1 cellular context compared by ENCODE assay signal in genomic region chr15:55498109-55498938, GRCh38.
TF ChIP-seq lines count a peak whose summit lies in the region.
"Not testable (repeated sequence)": the region's sequence is repeated elsewhere in the genome, so short reads cannot be mapped to it uniquely, and the experiment has no call there.

No MANE protein-coding gene starts in this region.

TF ChIP-seq in HepG2, 621 proteins besides CTCF, POLR2A, EP300 and RAD21 (continued from another document and continues in another):
- TF ChIP-seq ZNF776 (CRISPR knock-in tag; IDR thresholded peaks at IDR 0.05) (0 out of 2 replicates have a peak, but pooled peaks have one; percentile 52), KDM2A (CRISPR knock-in tag; IDR thresholded peaks at IDR 0.05; ENCODE audit: borderline replicate concordance, low read depth) (peak; percentile 72; the same call in 1 of the 2 replicates), GATAD1 (CRISPR knock-in tag; IDR thresholded peaks at IDR 0.05) (peak; percentile 80), FOXK1 (CRISPR knock-in tag; IDR thresholded peaks at IDR 0.05; ENCODE audit: borderline replicate concordance, low read depth) (0 out of 2 replicates have a peak, but pooled peaks have one; percentile 12), ZNF235 (CRISPR knock-in tag; IDR thresholded peaks at IDR 0.05; ENCODE audit: borderline replicate concordance) (0 out of 2 replicates have a peak, but pooled peaks have one; percentile 31), YY1 (IDR thresholded peaks at IDR 0.05; ENCODE audit: insufficient read depth, insufficient replicate concordance, low read depth, low read length) (peak; percentile 49), ZNF143 (CRISPR knock-in tag; IDR thresholded peaks at IDR 0.05) (peak; percentile 86), ZNF772 (CRISPR knock-in tag; IDR thresholded peaks at IDR 0.05) (0 out of 2 replicates have a peak, but pooled peaks have one; percentile 21), KLF6 (CRISPR knock-in tag; IDR thresholded peaks at IDR 0.05) (peak; percentile 79), TAF1 (CRISPR knock-in tag; IDR thresholded peaks at IDR 0.05) (peak; percentile 43; the same call in 1 of the 2 replicates), PRPF4 (IDR thresholded peaks at IDR 0.05; ENCODE audit: low read depth, low read length, poor library complexity, severe bottlenecking) (peak; percentile 32), KLF15 (CRISPR knock-in tag; IDR thresholded peaks at IDR 0.05; ENCODE audit: borderline replicate concordance) (peak; percentile 59; the same call in 1 of the 2 replicates), SMAD9 (CRISPR knock-in tag; IDR thresholded peaks at IDR 0.05) (0 out of 2 replicates have a peak, but pooled peaks have one; percentile 30), ZFP91 (CRISPR knock-in tag; IDR thresholded peaks at IDR 0.05; ENCODE audit: borderline replicate concordance) (peak; percentile 48; the same call in 1 of the 2 replicates), NFYB (CRISPR knock-in tag; IDR thresholded peaks at IDR 0.05) (0 out of 2 replicates have a peak, but pooled peaks have one; percentile 20), ZNF598 (CRISPR knock-in tag; IDR thresholded peaks at IDR 0.05; ENCODE audit: borderline replicate concordance) (peak; percentile 37; the same call in 1 of the 2 replicates), PHF20 (CRISPR knock-in tag; IDR thresholded peaks at IDR 0.05) (peak; percentile 80), FOXA3 (CRISPR knock-in tag; IDR thresholded peaks at IDR 0.05) (peak; percentile 25; the same call in 1 of the 2 replicates), JUND (CRISPR knock-in tag; IDR thresholded peaks at IDR 0.05) (peak; percentile 21; the same call in 1 of the 2 replicates), HNRNPLL (IDR thresholded peaks at IDR 0.05; ENCODE audit: low read depth, low read length, poor library complexity, severe bottlenecking) (peak; percentile 95), YEATS2 (CRISPR knock-in tag; IDR thresholded peaks at IDR 0.05; ENCODE audit: borderline replicate concordance) (peak; percentile 69; the same call in 1 of the 2 replicates), ZNF691 (CRISPR knock-in tag; IDR thresholded peaks at IDR 0.05; ENCODE audit: borderline replicate concordance, low read depth) (0 out of 2 replicates have a peak, but pooled peaks have one; percentile 47), ZNF18 (CRISPR knock-in tag; IDR thresholded peaks at IDR 0.05; ENCODE audit: insufficient replicate concordance) (peak; percentile 16), ZFP90 (CRISPR knock-in tag; IDR thresholded peaks at IDR 0.05; ENCODE audit: borderline replicate concordance) (peak; percentile 43; the same call in 1 of the 2 replicates), ARNT2 (CRISPR knock-in tag; IDR thresholded peaks at IDR 0.05; ENCODE audit: low read depth) (peak; percentile 60; the same call in 1 of the 2 replicates), GABPA (IDR thresholded peaks at IDR 0.05; ENCODE audit: low read depth, low read length) (peak; percentile 85), GABPA (CRISPR knock-in tag; IDR thresholded peaks at IDR 0.05; ENCODE audit: low read depth) (peak; percentile 93), RFX1 (IDR thresholded peaks at IDR 0.05) (peak; percentile 83), POGZ (CRISPR knock-in tag; IDR thresholded peaks at IDR 0.05) (peak; percentile 67; the same call in 1 of the 2 replicates), HDAC1 (CRISPR knock-in tag; IDR thresholded peaks at IDR 0.05) (peak; percentile 88)
- TF ChIP-seq, protein P1, sequence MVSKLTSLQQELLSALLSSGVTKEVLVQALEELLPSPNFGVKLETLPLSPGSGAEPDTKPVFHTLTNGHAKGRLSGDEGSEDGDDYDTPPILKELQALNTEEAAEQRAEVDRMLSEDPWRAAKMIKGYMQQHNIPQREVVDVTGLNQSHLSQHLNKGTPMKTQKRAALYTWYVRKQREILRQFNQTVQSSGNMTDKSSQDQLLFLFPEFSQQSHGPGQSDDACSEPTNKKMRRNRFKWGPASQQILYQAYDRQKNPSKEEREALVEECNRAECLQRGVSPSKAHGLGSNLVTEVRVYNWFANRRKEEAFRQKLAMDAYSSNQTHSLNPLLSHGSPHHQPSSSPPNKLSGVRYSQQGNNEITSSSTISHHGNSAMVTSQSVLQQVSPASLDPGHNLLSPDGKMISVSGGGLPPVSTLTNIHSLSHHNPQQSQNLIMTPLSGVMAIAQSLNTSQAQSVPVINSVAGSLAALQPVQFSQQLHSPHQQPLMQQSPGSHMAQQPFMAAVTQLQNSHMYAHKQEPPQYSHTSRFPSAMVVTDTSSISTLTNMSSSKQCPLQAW (CRISPR knock-in tag; IDR thresholded peaks at IDR 0.05): peak; percentile 69
- TF ChIP-seq, protein P2, sequence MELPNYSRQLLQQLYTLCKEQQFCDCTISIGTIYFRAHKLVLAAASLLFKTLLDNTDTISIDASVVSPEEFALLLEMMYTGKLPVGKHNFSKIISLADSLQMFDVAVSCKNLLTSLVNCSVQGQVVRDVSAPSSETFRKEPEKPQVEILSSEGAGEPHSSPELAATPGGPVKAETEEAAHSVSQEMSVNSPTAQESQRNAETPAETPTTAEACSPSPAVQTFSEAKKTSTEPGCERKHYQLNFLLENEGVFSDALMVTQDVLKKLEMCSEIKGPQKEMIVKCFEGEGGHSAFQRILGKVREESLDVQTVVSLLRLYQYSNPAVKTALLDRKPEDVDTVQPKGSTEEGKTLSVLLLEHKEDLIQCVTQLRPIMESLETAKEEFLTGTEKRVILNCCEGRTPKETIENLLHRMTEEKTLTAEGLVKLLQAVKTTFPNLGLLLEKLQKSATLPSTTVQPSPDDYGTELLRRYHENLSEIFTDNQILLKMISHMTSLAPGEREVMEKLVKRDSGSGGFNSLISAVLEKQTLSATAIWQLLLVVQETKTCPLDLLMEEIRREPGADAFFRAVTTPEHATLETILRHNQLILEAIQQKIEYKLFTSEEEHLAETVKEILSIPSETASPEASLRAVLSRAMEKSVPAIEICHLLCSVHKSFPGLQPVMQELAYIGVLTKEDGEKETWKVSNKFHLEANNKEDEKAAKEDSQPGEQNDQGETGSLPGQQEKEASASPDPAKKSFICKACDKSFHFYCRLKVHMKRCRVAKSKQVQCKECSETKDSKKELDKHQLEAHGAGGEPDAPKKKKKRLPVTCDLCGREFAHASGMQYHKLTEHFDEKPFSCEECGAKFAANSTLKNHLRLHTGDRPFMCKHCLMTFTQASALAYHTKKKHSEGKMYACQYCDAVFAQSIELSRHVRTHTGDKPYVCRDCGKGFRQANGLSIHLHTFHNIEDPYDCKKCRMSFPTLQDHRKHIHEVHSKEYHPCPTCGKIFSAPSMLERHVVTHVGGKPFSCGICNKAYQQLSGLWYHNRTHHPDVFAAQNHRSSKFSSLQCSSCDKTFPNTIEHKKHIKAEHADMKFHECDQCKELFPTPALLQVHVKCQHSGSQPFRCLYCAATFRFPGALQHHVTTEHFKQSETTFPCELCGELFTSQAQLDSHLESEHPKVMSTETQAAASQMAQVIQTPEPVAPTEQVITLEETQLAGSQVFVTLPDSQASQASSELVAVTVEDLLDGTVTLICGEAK (IDR thresholded peaks at IDR 0.05): not testable (repeated sequence)
- TF ChIP-seq, protein P2 (CRISPR knock-in tag; IDR thresholded peaks at IDR 0.05): 0 out of 2 replicates have a peak, but pooled peaks have one; percentile 15
- TF ChIP-seq, protein P3, sequence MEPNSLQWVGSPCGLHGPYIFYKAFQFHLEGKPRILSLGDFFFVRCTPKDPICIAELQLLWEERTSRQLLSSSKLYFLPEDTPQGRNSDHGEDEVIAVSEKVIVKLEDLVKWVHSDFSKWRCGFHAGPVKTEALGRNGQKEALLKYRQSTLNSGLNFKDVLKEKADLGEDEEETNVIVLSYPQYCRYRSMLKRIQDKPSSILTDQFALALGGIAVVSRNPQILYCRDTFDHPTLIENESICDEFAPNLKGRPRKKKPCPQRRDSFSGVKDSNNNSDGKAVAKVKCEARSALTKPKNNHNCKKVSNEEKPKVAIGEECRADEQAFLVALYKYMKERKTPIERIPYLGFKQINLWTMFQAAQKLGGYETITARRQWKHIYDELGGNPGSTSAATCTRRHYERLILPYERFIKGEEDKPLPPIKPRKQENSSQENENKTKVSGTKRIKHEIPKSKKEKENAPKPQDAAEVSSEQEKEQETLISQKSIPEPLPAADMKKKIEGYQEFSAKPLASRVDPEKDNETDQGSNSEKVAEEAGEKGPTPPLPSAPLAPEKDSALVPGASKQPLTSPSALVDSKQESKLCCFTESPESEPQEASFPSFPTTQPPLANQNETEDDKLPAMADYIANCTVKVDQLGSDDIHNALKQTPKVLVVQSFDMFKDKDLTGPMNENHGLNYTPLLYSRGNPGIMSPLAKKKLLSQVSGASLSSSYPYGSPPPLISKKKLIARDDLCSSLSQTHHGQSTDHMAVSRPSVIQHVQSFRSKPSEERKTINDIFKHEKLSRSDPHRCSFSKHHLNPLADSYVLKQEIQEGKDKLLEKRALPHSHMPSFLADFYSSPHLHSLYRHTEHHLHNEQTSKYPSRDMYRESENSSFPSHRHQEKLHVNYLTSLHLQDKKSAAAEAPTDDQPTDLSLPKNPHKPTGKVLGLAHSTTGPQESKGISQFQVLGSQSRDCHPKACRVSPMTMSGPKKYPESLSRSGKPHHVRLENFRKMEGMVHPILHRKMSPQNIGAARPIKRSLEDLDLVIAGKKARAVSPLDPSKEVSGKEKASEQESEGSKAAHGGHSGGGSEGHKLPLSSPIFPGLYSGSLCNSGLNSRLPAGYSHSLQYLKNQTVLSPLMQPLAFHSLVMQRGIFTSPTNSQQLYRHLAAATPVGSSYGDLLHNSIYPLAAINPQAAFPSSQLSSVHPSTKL (CRISPR knock-in tag; IDR thresholded peaks at IDR 0.05): peak; percentile 61
- TF ChIP-seq, protein P4, sequence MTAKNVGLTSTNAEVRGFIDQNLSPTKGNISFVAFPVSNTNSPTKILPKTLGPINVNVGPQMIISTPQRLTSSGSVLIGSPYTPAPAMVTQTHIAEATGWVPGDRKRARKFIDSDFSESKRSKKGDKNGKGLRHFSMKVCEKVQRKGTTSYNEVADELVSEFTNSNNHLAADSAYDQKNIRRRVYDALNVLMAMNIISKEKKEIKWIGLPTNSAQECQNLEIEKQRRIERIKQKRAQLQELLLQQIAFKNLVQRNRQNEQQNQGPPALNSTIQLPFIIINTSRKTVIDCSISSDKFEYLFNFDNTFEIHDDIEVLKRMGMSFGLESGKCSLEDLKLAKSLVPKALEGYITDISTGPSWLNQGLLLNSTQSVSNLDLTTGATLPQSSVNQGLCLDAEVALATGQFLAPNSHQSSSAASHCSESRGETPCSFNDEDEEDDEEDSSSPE (CRISPR knock-in tag; IDR thresholded peaks at IDR 0.05): peak; percentile 65; the same call in 1 of the 2 replicates
- TF ChIP-seq, protein P5, sequence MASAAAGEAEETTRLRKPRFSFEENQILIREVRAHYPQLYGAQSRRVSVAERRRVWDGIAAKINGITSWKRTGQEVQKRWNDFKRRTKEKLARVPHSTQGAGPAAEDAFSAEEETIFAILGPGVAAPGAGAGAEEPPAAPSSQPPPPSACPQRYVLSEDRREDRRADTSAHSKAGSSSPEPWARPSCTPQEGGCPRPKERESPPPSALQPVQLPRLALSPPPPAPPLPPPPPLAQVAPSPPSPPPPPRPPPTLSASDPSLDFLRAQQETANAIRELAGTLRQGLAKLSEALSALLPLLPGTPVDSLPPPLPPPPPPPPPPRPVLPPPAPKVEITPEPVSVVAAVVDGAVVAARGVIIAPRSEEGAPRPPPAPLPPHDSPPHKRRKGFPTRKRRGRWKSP (CRISPR knock-in tag; IDR thresholded peaks at IDR 0.05): peak; percentile 94
